Comparison of ENCODE assay signal across 8 cellular contexts in the genomic region with DNA sequence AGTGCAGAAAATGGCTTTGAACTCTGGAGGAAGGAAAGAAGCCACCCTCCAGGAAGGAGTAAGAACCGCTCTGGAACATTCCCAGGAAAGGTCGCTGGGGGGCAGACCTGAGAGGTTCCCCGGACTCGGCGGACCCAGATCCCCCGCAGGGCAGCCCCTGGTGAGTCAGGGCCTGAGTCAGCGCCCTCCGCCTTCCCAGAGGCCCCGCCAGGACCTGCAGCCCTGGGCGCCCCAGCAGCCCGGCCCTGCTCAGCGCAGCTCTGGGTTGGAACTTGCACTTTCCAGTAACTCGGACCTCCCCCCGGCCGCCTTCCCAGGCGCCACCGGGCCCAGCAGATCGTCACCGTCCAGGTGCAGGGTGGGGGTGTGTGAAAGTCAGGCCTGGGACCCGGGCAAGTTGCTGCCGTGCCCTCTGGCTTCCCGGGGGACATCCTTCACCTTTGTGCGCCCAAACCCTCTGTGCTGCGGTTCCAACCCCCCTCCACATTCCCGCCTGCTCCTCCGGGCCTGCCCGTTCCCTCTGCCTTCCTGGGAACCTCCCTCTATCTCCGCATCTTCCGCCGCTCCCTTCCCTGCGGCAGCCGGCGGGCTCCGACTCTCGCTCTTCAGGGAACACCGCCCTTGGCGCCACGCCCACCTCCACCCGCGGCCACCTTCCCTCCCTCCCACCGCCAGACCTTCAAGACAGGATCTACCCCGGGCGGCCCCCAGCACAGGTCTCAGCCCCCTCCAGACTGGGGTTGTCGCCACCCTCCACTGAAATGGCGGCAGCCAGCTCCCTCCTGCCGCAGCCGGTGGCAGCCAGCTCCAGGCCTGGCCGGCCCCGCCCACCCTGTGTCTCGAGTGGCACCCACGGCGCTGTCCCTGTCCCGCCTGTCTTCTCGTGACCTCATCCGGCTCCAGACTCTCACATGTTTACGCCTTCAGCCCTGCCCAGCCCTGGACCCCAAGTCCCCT. TPM values are rescaled to one million over a fixed set of nuclear protein-coding genes. Genes with fewer than 3 reads are reported as not detected.
DNase-seq lines count a peak whose midpoint lies in the region; ATAC-seq and TF ChIP-seq lines count a peak whose summit lies in the region.

No MANE protein-coding gene starts in this region.

- H3K4me3 Mint-ChIP-seq in nephron progenitor cell: peak overlapping the region; percentile 87

- H3K9me3 Mint-ChIP-seq in nephron progenitor cell: peaks cover 20% of the 10 kb centered on the region

- peak overlapping the region; percentile 82 for H3K4me3 ChIP-seq in Jurkat, Clone E6-1 (ENCODE audit: low read length)
- peak overlapping the region; percentile 41 for H3K4me3 ChIP-seq in RWPE2 (ENCODE audit: severe bottlenecking)
- H3K4me3 ChIP-seq in fibroblast of pulmonary artery (replicated peaks; ENCODE audit: low read depth, low read length): peak overlapping the region; percentile 55

- H3K36me3 ChIP-seq in RWPE2 (ENCODE audit: low read depth): no peaks in the 10 kb centered on the region

- peaks cover 5% of the 10 kb centered on the region for H3K36me3 Mint-ChIP-seq in nephron progenitor cell (ENCODE audit: low read depth)

- no peaks in the 10 kb centered on the region for H3K27me3 ChIP-seq in RWPE2 (ENCODE audit: insufficient read depth, poor library complexity, severe bottlenecking)

- H3K27ac Mint-ChIP-seq in nephron progenitor cell: peak overlapping the region; percentile 85

- peaks cover 24% of the 10 kb centered on the region for H3K27me3 Mint-ChIP-seq in nephron progenitor cell (ENCODE audit: low read depth, poor library complexity)

- DNase-seq in DMS53 (lab: John Stamatoyannopoulos, UW): peak; percentile 93
- peak; percentile 69 for DNase-seq in Jurkat, Clone E6-1 (ENCODE audit: low read depth, low spot score)
- DNase-seq in RWPE2 (ENCODE audit: low spot score): peak; percentile 98
- peak; percentile 78 for DNase-seq in activated effector memory CD4-positive, alpha-beta T cell treated with Interleukin-2 at 50 U/mL for 16 hours
- DNase-seq in fibroblast of pulmonary artery (ENCODE audit: low read depth): peak; percentile 96
- DNase-seq in nephron progenitor cell: peak; percentile 91
- peak; percentile 96 for DNase-seq in stimulated activated naive CD8-positive, alpha-beta T cell treated with anti-CD3 and anti-CD28 coated beads, Interleukin-15, Interleukin-2, amounts not matched to agents 100 U/mL and 50 U/mL, for 24 hours

- peaks cover 9% of the 10 kb centered on the region for H3K4me1 Mint-ChIP-seq in nephron progenitor cell

- no peaks in the 10 kb centered on the region for H3K9me3 ChIP-seq in RWPE2 (ENCODE audit: severe bottlenecking)

- ATAC-seq in GM21528 (IDR thresholded peaks at IDR 0.05; ENCODE audit: low FRiP score, unreplicated experiment) (peak; percentile 60), RWPE2 (ENCODE audit: low read depth) (peak; percentile 94)
- ATAC-seq in stimulated activated naive CD8-positive, alpha-beta T cell treated with anti-CD3 and anti-CD28 coated beads, Interleukin-15, Interleukin-2, amounts not matched to agents 100 U/mL and 50 U/mL, for 24 hours: peak; percentile 99

- peaks cover 17% of the 10 kb centered on the region for H3K4me1 ChIP-seq in RWPE2 (ENCODE audit: insufficient read depth, poor library complexity, severe bottlenecking)

- TF ChIP-seq CTCF in RWPE2 (IDR thresholded peaks at IDR 0.05; ENCODE audit: poor library complexity, severe bottlenecking) (peak; percentile 89), fibroblast of pulmonary artery (IDR thresholded peaks at IDR 0.05; ENCODE audit: low read length, missing control alignments) (peak; percentile 71), nephron progenitor cell (IDR thresholded peaks at IDR 0.05) (peak; percentile 72)

- peak overlapping the region; percentile 99 for H3K27ac ChIP-seq in RWPE2 (ENCODE audit: poor library complexity, severe bottlenecking)

RNA-seq across cellular contexts. Expression of a gene that starts 36.8 kb away (rescaled TPM):
- polyA plus RNA-seq in Jurkat, Clone E6-1 (2012; ENCODE audit: insufficient read depth, insufficient read length): not detected

Comparison
In these comparisons a context has a peak if more than half of its experiments do, and no peak if none do; other contexts are left out.
1. Peak in every context shown above with its lines: DNase-seq, ATAC-seq, H3K4me3 ChIP-seq and H3K27ac ChIP-seq.